In the genomic region with DNA sequence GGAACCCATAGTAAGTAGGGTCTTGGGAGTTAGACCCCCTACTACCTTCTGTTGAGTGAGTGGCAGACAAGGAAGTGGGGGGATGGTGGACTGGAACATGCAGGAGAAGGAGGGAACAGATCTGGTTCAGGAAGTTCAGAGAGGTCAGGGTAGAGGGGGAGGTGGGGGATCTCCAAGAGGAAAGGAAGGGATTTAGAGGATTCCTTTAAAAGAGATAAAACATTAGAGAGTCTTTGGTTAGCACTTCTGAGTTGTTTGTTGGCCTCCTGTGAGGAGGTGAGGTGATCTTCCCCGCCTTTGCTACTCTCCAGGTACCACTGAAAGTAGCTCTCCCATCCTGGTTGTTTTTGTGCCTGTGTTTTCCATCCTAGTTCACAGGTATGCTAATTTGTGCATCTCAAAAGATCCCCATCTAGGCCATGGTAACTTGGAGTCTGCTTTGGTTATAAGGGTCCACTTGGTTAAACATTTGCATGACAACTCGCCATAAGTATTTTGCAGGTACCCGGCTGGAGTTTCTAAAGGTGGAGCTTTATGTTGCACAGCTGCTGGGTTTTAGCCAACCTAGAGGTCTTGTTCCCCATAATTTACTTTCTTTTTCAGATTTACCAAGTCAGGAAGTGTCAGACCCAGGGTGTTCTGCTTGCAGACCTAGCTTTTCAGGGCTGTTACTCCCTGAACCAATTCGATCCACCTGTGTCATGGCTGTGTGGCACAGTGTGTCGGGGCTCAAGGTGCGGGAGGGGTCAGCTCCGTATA, we compare ENCODE assay signal across 9 cellular contexts.
DNase-seq lines count a peak whose midpoint lies in the region; ATAC-seq, FAIRE-seq and TF ChIP-seq lines count a peak whose summit lies in the region.
"Had no signal": no experiment of that assay in that cellular context is flagged by ENCODE, and none has a peak within 500 bp of the region (broad histone marks: within the 10 kb centered on the region; RNA-seq: fewer than 3 reads in every experiment).

No MANE protein-coding gene starts in this region.

- H3K9me3 Mint-ChIP-seq in activated T-helper 17 cell treated with anti-CD3 and anti-CD28 coated beads, Interleukin-2, amount 50 U/mL, for 72 hours, result no peaks in the 10 kb centered on the region

- H3K4me3 Mint-ChIP-seq in activated T-helper 17 cell treated with anti-CD3 and anti-CD28 coated beads, Interleukin-2, amount 50 U/mL, for 72 hours, result peak overlapping the region; percentile 15

- FAIRE-seq in urothelium cell line (lab: Jason Lieb, UNC), result no peak

- H3K27me3 Mint-ChIP-seq in activated T-helper 17 cell treated with anti-CD3 and anti-CD28 coated beads, Interleukin-2, amount 50 U/mL, for 72 hours, result no peaks in the 10 kb centered on the region

- H3K36me3 Mint-ChIP-seq in activated T-helper 17 cell treated with anti-CD3 and anti-CD28 coated beads, Interleukin-2, amount 50 U/mL, for 72 hours (ENCODE audit: low read depth), result no peaks in the 10 kb centered on the region

- peak; percentile 17 for TF ChIP-seq POLR2A in GM10847 (IDR thresholded peaks at IDR 0.05; ENCODE audit: extremely low read depth, insufficient read length)

- DNase-seq in mesenteric fat pad (ENCODE audit: low spot score) (no peak), urothelium cell line (ENCODE audit: low spot score) (no peak), substantia nigra (lab: John Stamatoyannopoulos, UW) (no peak), NCI-H128 (lab: John Stamatoyannopoulos, UW; ENCODE audit: unreplicated experiment) (no peak)
- DNase-seq: Right ventricle myocardium superior had no signal

- H3K4me1 Mint-ChIP-seq in activated T-helper 17 cell treated with anti-CD3 and anti-CD28 coated beads, Interleukin-2, amount 50 U/mL, for 72 hours, result peaks cover 15% of the 10 kb centered on the region

- H3K27ac Mint-ChIP-seq in activated T-helper 17 cell treated with anti-CD3 and anti-CD28 coated beads, Interleukin-2, amount 50 U/mL, for 72 hours, result no peak overlapping the region

- no peak overlapping the region for H3K27ac ChIP-seq in substantia nigra (ENCODE audit: low read depth, low read length, poor library complexity, severe bottlenecking)

- ATAC-seq in GM19324 (IDR thresholded peaks at IDR 0.05; ENCODE audit: low FRiP score, unreplicated experiment) (peak; percentile 62), HG03064 (IDR thresholded peaks at IDR 0.05; ENCODE audit: low read depth, unreplicated experiment) (peak; percentile 71)
- ATAC-seq in activated T-helper 17 cell treated with anti-CD3 and anti-CD28 coated beads, Interleukin-2, amount 50 U/mL, for 72 hours (replicated peaks), result no peak
